In the genomic region with DNA sequence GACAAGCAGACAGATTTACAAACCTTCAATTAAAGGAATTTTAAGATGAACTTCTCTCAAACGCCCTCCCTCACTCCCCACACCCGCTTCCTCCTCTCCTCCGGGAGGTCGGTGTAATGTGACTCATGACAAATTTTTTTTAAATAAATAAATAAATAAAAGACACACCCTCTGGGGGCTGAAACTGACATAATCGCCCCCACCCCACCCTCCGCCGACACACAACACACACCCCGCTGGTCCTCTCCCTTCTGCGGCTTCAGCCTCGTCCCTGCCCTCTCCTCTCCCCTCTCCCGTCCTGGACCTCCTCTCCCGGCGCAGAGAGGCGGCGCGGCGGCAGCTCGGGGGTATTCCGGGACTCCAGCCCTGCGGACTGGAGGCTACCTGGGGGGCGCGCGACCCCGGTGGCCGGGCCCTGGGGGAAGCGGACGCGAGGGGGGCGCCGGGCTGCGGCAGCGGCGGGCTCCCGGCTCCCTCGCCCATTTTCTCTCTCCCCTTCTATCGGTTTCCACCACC, we compare ENCODE assay signal across 8 cellular contexts. TPM values are rescaled to one million over a fixed set of nuclear protein-coding genes. Genes with fewer than 3 reads are reported as not detected.
DNase-seq lines count a peak whose midpoint lies in the region; ATAC-seq and TF ChIP-seq lines count a peak whose summit lies in the region.

No MANE protein-coding gene starts in this region.

- H3K4me1 ChIP-seq in GM23338 (ENCODE audit: insufficient read depth), result peaks cover 19% of the 10 kb centered on the region
- H3K4me1 ChIP-seq in right lobe of liver, result peaks cover 0 to 22% (median 7%) of the 10 kb centered on the region in 4 donors

- no peak for TF ChIP-seq POLR2A in right lobe of liver (IDR thresholded peaks at IDR 0.05)

- H3F3A ChIP-seq in GM23338 (replicated peaks; ENCODE audit: low read depth), result no peaks in the 10 kb centered on the region

- peak overlapping the region; percentile 96 for H3K4me2 ChIP-seq in GM23338

- peaks cover 16% of the 10 kb centered on the region for H3K4me1 Mint-ChIP-seq in GM23338
- peaks cover 41% of the 10 kb centered on the region for H3K4me1 Mint-ChIP-seq in dendritic cell treated with granulocyte-macrophage colony-stimulating factor and Interleukin-4, amounts not matched to agents 40 ng/mL and 50 ng/mL, for 4 days (ENCODE audit: low read depth)

- H3K27ac Mint-ChIP-seq in GM23338, result peak overlapping the region; percentile 98
- H3K27ac Mint-ChIP-seq in dendritic cell treated with granulocyte-macrophage colony-stimulating factor and Interleukin-4, amounts not matched to agents 40 ng/mL and 50 ng/mL, for 4 days, result peak overlapping the region; percentile 96

- peaks cover 52% of the 10 kb centered on the region for H3K79me2 ChIP-seq in GM23338 (replicated peaks; ENCODE audit: insufficient read depth)

- peaks cover 5% of the 10 kb centered on the region for H3K27me3 Mint-ChIP-seq in GM23338 (ENCODE audit: insufficient read depth, low read depth, poor library complexity)
- H3K27me3 Mint-ChIP-seq in dendritic cell treated with granulocyte-macrophage colony-stimulating factor and Interleukin-4, amounts not matched to agents 40 ng/mL and 50 ng/mL, for 4 days, result no peaks in the 10 kb centered on the region

- H3K27ac ChIP-seq in GM23338 (ENCODE audit: low read depth) (peak overlapping the region; percentile 95), right lobe of liver (peak overlapping the region; percentile 90 to 98 (median 91))

- no peaks in the 10 kb centered on the region for H3K9me3 Mint-ChIP-seq in GM23338
- no peaks in the 10 kb centered on the region for H3K9me3 Mint-ChIP-seq in dendritic cell treated with granulocyte-macrophage colony-stimulating factor and Interleukin-4, amounts not matched to agents 40 ng/mL and 50 ng/mL, for 4 days

- no peaks in the 10 kb centered on the region for H3K9me3 ChIP-seq in right lobe of liver

- DNase-seq in ELF-1 (ENCODE audit: low read depth, low spot score), result peak; percentile 53
- peak; percentile 56 for DNase-seq in GM23338 (ENCODE audit: low spot score)
- peak; percentile 71 for DNase-seq in M059J (ENCODE audit: low read depth)
- peak; percentile 11 to 18 for DNase-seq in activated CD4-positive, alpha-beta T cell treated with anti-CD3 and anti-CD28 coated beads for 24 hours (ENCODE audit: low read depth in 2 of 2)
- peak; percentile 68 to 74 (median 70) for DNase-seq in right lobe of liver
- DNase-seq in stimulated activated CD4-positive, alpha-beta T cell treated with anti-CD3 and anti-CD28 coated beads, Interleukin-4, amount 100 ng/mL, for 24 hours, result peak; percentile 52
- no peak for DNase-seq in NCI-H1694 treated with DMSO at 0.1 percent for 48 hours (lab: John Stamatoyannopoulos, UW)

- ATAC-seq in GM23338 (peak; percentile 52), right lobe of liver (peak; percentile 9 to 32 (median 26))

- 1% methylated on average over 28 of the region's 36 CpGs for WGBS in right lobe of liver (ENCODE audit: insufficient coverage, low coverage, low lambda C conversion rate, missing lambda C conversion rate)

- no peaks in the 10 kb centered on the region for H3K9me2 ChIP-seq in GM23338 (ENCODE audit: insufficient read depth)

- peaks cover 19% of the 10 kb centered on the region; the same call in 1 of the 2 replicates for H4K20me1 ChIP-seq in GM23338 (replicated peaks; ENCODE audit: insufficient read depth)

- intact Hi-C loops in dendritic cell treated with granulocyte-macrophage colony-stimulating factor and Interleukin-4, amounts not matched to agents 40 ng/mL and 50 ng/mL, for 4 days (cut with micrococcal nuclease), result loop anchor here (1.0 to 2.0 kb wide), 2 partner anchors 123 to 295 kb away; a partner anchor contains a TSS
- intact Hi-C loops in right lobe of liver (cut with DNase I), result no loop called here

- no peak for TF ChIP-seq CTCF in GM23338 (conservative IDR thresholded peaks at IDR 0.05; ENCODE audit: low read depth in 2 of 2)
- no peak for TF ChIP-seq CTCF in right lobe of liver (IDR thresholded peaks at IDR 0.05)

- peak overlapping the region; percentile 92 for H3K4me3 ChIP-seq in GM23338
- H3K4me3 ChIP-seq in right lobe of liver, result peak overlapping the region; percentile 69 to 94 (median 88)

- H2AFZ ChIP-seq in GM23338, result peak overlapping the region; percentile 52

- no peaks in the 10 kb centered on the region for H3K36me3 Mint-ChIP-seq in GM23338 (ENCODE audit: low read depth)
- H3K36me3 Mint-ChIP-seq in dendritic cell treated with granulocyte-macrophage colony-stimulating factor and Interleukin-4, amounts not matched to agents 40 ng/mL and 50 ng/mL, for 4 days (ENCODE audit: low read depth), result peaks cover 16% of the 10 kb centered on the region

- H3K36me3 ChIP-seq in GM23338 (ENCODE audit: insufficient read depth) (no peaks in the 10 kb centered on the region), right lobe of liver (no peaks in the 10 kb centered on the region)

- peak overlapping the region; percentile 97 for H3K4me3 Mint-ChIP-seq in GM23338
- peak overlapping the region; percentile 97 for H3K4me3 Mint-ChIP-seq in dendritic cell treated with granulocyte-macrophage colony-stimulating factor and Interleukin-4, amounts not matched to agents 40 ng/mL and 50 ng/mL, for 4 days

- H3K27me3 ChIP-seq in GM23338 (ENCODE audit: insufficient read depth) (no peaks in the 10 kb centered on the region), right lobe of liver (no peaks in the 10 kb centered on the region)

TF ChIP-seq in GM23338, 12 proteins besides CTCF, POLR2A, EP300 and RAD21 (continues in another document):
- TF ChIP-seq JUNB (IDR thresholded peaks at IDR 0.05; ENCODE audit: unreplicated experiment) (no peak), STAT1 (IDR thresholded peaks at IDR 0.05; ENCODE audit: unreplicated experiment) (no peak), POLR2AphosphoS5 (IDR thresholded peaks at IDR 0.05; ENCODE audit: low read depth) (no peak), NANOG (IDR thresholded peaks at IDR 0.05; ENCODE audit: borderline replicate concordance) (no peak)
- TF ChIP-seq, protein P1, sequence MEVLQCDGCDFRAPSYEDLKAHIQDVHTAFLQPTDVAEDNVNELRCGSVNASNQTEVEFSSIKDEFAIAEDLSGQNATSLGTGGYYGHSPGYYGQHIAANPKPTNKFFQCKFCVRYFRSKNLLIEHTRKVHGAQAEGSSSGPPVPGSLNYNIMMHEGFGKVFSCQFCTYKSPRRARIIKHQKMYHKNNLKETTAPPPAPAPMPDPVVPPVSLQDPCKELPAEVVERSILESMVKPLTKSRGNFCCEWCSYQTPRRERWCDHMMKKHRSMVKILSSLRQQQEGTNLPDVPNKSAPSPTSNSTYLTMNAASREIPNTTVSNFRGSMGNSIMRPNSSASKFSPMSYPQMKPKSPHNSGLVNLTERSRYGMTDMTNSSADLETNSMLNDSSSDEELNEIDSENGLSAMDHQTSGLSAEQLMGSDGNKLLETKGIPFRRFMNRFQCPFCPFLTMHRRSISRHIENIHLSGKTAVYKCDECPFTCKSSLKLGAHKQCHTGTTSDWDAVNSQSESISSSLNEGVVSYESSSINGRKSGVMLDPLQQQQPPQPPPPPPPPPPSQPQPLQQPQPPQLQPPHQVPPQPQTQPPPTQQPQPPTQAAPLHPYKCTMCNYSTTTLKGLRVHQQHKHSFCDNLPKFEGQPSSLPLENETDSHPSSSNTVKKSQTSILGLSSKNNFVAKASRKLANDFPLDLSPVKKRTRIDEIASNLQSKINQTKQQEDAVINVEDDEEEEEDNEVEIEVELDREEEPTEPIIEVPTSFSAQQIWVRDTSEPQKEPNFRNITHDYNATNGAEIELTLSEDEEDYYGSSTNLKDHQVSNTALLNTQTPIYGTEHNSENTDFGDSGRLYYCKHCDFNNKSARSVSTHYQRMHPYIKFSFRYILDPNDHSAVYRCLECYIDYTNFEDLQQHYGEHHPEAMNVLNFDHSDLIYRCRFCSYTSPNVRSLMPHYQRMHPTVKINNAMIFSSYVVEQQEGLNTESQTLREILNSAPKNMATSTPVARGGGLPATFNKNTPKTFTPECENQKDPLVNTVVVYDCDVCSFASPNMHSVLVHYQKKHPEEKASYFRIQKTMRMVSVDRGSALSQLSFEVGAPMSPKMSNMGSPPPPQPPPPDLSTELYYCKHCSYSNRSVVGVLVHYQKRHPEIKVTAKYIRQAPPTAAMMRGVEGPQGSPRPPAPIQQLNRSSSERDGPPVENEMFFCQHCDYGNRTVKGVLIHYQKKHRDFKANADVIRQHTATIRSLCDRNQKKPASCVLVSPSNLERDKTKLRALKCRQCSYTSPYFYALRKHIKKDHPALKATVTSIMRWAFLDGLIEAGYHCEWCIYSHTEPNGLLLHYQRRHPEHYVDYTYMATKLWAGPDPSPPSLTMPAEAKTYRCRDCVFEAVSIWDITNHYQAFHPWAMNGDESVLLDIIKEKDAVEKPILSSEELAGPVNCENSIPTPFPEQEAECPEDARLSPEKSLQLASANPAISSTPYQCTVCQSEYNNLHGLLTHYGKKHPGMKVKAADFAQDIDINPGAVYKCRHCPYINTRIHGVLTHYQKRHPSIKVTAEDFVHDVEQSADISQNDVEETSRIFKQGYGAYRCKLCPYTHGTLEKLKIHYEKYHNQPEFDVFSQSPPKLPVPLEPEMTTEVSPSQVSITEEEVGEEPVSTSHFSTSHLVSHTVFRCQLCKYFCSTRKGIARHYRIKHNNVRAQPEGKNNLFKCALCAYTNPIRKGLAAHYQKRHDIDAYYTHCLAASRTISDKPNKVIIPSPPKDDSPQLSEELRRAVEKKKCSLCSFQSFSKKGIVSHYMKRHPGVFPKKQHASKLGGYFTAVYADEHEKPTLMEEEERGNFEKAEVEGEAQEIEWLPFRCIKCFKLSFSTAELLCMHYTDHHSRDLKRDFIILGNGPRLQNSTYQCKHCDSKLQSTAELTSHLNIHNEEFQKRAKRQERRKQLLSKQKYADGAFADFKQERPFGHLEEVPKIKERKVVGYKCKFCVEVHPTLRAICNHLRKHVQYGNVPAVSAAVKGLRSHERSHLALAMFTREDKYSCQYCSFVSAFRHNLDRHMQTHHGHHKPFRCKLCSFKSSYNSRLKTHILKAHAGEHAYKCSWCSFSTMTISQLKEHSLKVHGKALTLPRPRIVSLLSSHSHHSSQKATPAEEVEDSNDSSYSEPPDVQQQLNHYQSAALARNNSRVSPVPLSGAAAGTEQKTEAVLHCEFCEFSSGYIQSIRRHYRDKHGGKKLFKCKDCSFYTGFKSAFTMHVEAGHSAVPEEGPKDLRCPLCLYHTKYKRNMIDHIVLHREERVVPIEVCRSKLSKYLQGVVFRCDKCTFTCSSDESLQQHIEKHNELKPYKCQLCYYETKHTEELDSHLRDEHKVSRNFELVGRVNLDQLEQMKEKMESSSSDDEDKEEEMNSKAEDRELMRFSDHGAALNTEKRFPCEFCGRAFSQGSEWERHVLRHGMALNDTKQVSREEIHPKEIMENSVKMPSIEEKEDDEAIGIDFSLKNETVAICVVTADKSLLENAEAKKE (CRISPR knock-in tag; IDR thresholded peaks at IDR 0.05), result no peak

RNA-seq across cellular contexts. Expression of a gene that starts 0.7 kb away (rescaled TPM):
- 27.0 and 30.7 TPM in 2 replicates for total RNA-seq in GM23338 (2014; rRNA removed; shearing (Covaris generic))
- polyA plus RNA-seq in GM23338 (2016; fragmentation: Nextera tagmentation; extraction: Ambion mirVana), result 18.7 and 22.3 TPM in 2 replicates
- 31.3 and 32.0 TPM in 2 replicates for total RNA-seq in M059J (2014; rRNA removed; shearing (Covaris generic))
- total RNA-seq in right lobe of liver, result 10 to 100 TPM; 13.4 to 25.3 (median 17.4) TPM
